Comparison of ENCODE assay signal across 18 cellular contexts in genomic region chr6:170092826-170093225, GRCh38.
DNase-seq lines count a peak whose midpoint lies in the region; ATAC-seq, FAIRE-seq and TF ChIP-seq lines count a peak whose summit lies in the region.
"Had no signal": no experiment of that assay in that cellular context is flagged by ENCODE, and none has a peak within 500 bp of the region (broad histone marks: within the 10 kb centered on the region; RNA-seq: fewer than 3 reads in every experiment).

No MANE protein-coding gene starts in this region.

- no peaks in the 10 kb centered on the region for H3K36me3 ChIP-seq in HepG2 (replicated peaks in 1 of 2; ENCODE audit: control insufficient read depth in 1 of 2, insufficient read depth in 2 of 2, low read length in 2 of 2)
- no peaks in the 10 kb centered on the region for H3K36me3 ChIP-seq in right lobe of liver

- TF ChIP-seq POLR2A in HepG2 (IDR thresholded peaks at IDR 0.05; ENCODE audit: insufficient read depth in 1 of 2, low read depth in 2 of 2, low read length in 2 of 2), result no peak
- TF ChIP-seq POLR2A in right lobe of liver (IDR thresholded peaks at IDR 0.05), result no peak

- H2AFZ ChIP-seq in HepG2 (ENCODE audit: low read length), result no peak overlapping the region
- H2AFZ ChIP-seq: GM23248 had no signal

- no peak for ATAC-seq in activated CD4-positive, CD25-positive, alpha-beta regulatory T cell treated with anti-CD3 and anti-CD28 coated beads, Interleukin-2, amount 50 U/mL, for 24 hours
- ATAC-seq in HepG2 (no peak), right lobe of liver (no peak)
- no peak for ATAC-seq in natural killer cell treated with Interleukin-12 subunit alpha and Interleukin-12 subunit beta and Interleukin-15 and Interleukin-18, amount 100 ng/mL, for 72 hours
- ATAC-seq: HCT116 had no signal

- H3K27me3 ChIP-seq in HepG2 (ENCODE audit: control insufficient read depth in 1 of 2, insufficient read depth in 2 of 2, low read length in 2 of 2) (peaks cover 21 to 92% of the 10 kb centered on the region in 2 experiments; a peak in 4 of 5 replicates), right lobe of liver (no peaks in the 10 kb centered on the region)

- H3K4me1 Mint-ChIP-seq in natural killer cell treated with Interleukin-12 subunit alpha and Interleukin-12 subunit beta and Interleukin-15 and Interleukin-18, amount 100 ng/mL, for 72 hours (ENCODE audit: low read depth in 2 of 2), result peaks cover 25 to 30% of the 10 kb centered on the region in 2 donors

- no peaks in the 10 kb centered on the region; the same call in 1 of the 2 replicates for H4K20me1 ChIP-seq in HepG2 (ENCODE audit: insufficient read depth, low read length)

- no peak overlapping the region for H3K4me3 ChIP-seq in HepG2 (replicated peaks in 1 of 3; ENCODE audit: insufficient read depth in 1 of 3, low read depth in 2 of 3, low read length in 3 of 3)
- no peak overlapping the region for H3K4me3 ChIP-seq in right lobe of liver
- H3K4me3 ChIP-seq: GM23248 had no signal

- peaks cover 0 to 12% of the 10 kb centered on the region in 2 donors for H3K27me3 Mint-ChIP-seq in natural killer cell treated with Interleukin-12 subunit alpha and Interleukin-12 subunit beta and Interleukin-15 and Interleukin-18, amount 100 ng/mL, for 72 hours

- H3K36me3 Mint-ChIP-seq in natural killer cell treated with Interleukin-12 subunit alpha and Interleukin-12 subunit beta and Interleukin-15 and Interleukin-18, amount 100 ng/mL, for 72 hours, result no peaks in the 10 kb centered on the region

- no peaks in the 10 kb centered on the region for H3K9me3 Mint-ChIP-seq in natural killer cell treated with Interleukin-12 subunit alpha and Interleukin-12 subunit beta and Interleukin-15 and Interleukin-18, amount 100 ng/mL, for 72 hours

- WGBS in HepG2 (ENCODE audit: low lambda C conversion rate), result 40% methylated on average over 15 of the region's 15 CpGs
- 55% methylated on average over 7 of the region's 15 CpGs for WGBS in right lobe of liver (ENCODE audit: insufficient coverage, low coverage, low lambda C conversion rate, missing lambda C conversion rate)

- H3K27ac Mint-ChIP-seq in natural killer cell treated with Interleukin-12 subunit alpha and Interleukin-12 subunit beta and Interleukin-15 and Interleukin-18, amount 100 ng/mL, for 72 hours, result no peak overlapping the region

- H3K4me1 ChIP-seq in HepG2 (ENCODE audit: insufficient read depth, low read length), result no peaks in the 10 kb centered on the region
- H3K4me1 ChIP-seq in right lobe of liver, result no peaks in the 10 kb centered on the region

- no peak for FAIRE-seq in HepG2 (lab: Jason Lieb, UNC)
- FAIRE-seq: G401.6 had no signal

- no TSS peak for BruUV-seq in HepG2 (replicated peaks; lab: Mats Ljungman, UMichigan)

- H3K27ac ChIP-seq in HepG2 (ENCODE audit: extremely low read length, insufficient read depth, low read length) (no peak overlapping the region), right lobe of liver (no peak overlapping the region)
- H3K27ac ChIP-seq: 22Rv1, GM23248, HL-60 had no signal

- DNase-seq in activated CD4-positive, CD25-positive, alpha-beta regulatory T cell treated with anti-CD3 and anti-CD28 coated beads, Interleukin-2, amount 50 U/mL, for 72 hours, result peak; percentile 14
- no peak for DNase-seq in HepG2 (ENCODE audit: low spot score)
- no peak for DNase-seq in right lobe of liver
- peak; percentile 54 for DNase-seq in natural killer cell treated with Interleukin-12 subunit alpha and Interleukin-12 subunit beta and Interleukin-15 and Interleukin-18, amount 100 ng/mL, for 72 hours (ENCODE audit: low spot score)
- DNase-seq in stimulated activated CD8-positive, alpha-beta memory T cell treated with anti-CD3 and anti-CD28 coated beads, Interleukin-4, amount 100 ng/mL, for 48 hours, result peak; percentile 10
- DNase-seq in HuH-7 (ENCODE audit: low spot score), result no peak
- DNase-seq in ACHN, result no peak
- DNase-seq: C1 segment of cervical spinal cord, DND-41, GM23248, NCI-H1436, NCI-H2029 treated with DMSO at 0.1 percent for 48 hours, NCI-H510A had no signal

- no peaks in the 10 kb centered on the region for H3K9me3 ChIP-seq in HepG2 (ENCODE audit: low read length)
- no peaks in the 10 kb centered on the region for H3K9me3 ChIP-seq in right lobe of liver

- CTCF ChIA-PET in HepG2 (lab: Yijun Ruan, JAX; ENCODE audit: low intra/inter-chr PET ratio, low total read pairs), result no interaction called here

- no peak overlapping the region for H3K4me2 ChIP-seq in HepG2 (ENCODE audit: low read depth, low read length)

- H3K9ac ChIP-seq in HepG2 (ENCODE audit: insufficient read depth, low read depth, low read length), result no peak overlapping the region
- H3K9ac ChIP-seq: GM23248 had no signal

- intact Hi-C loops in HepG2 (cut with micrococcal nuclease; ENCODE audit: unreplicated experiment), result no loop called here
- intact Hi-C loops in right lobe of liver (cut with DNase I), result no loop called here

- no peak for TF ChIP-seq RAD21 in HepG2 (CRISPR knock-in tag; IDR thresholded peaks at IDR 0.05)

- H3K79me2 ChIP-seq in HepG2 (ENCODE audit: insufficient read depth, low read length), result no peaks in the 10 kb centered on the region

- POLR2A ChIA-PET in HepG2 (lab: Yijun Ruan, JAX), result no interaction called here

- in situ Hi-C loops in HepG2 (cut with HindIII; ENCODE audit: extremely low pct_ligation_motif_present, low pct_unique_long_range_greater_than_20kb) (no loop called here), ACHN (cut with HindIII; ENCODE audit: low pct_ligation_motif_present, low pct_unique_long_range_greater_than_20kb, low sequenced_read_pairs) (no loop called here)

- H3K4me3 Mint-ChIP-seq in natural killer cell treated with Interleukin-12 subunit alpha and Interleukin-12 subunit beta and Interleukin-15 and Interleukin-18, amount 100 ng/mL, for 72 hours, result no peak overlapping the region

- TF ChIP-seq CTCF in HepG2 (CRISPR knock-in tag; IDR thresholded peaks at IDR 0.05) (no peak), right lobe of liver (IDR thresholded peaks at IDR 0.05) (no peak)

- no peak for TF ChIP-seq EP300 in HepG2 (IDR thresholded peaks at IDR 0.05; ENCODE audit: low read depth in 2 of 2, low read length in 2 of 2)
- TF ChIP-seq EP300 in HepG2 (CRISPR knock-in tag; IDR thresholded peaks at IDR 0.05; ENCODE audit: borderline replicate concordance), result no peak

TF ChIP-seq in HepG2, 621 proteins besides CTCF, POLR2A, EP300 and RAD21:
- TF ChIP-seq ZNF800 (CRISPR knock-in tag; IDR thresholded peaks at IDR 0.05) (no peak), DBP (CRISPR knock-in tag; IDR thresholded peaks at IDR 0.05; ENCODE audit: not compliant biosample characterization) (no peak), ZBTB44 (CRISPR knock-in tag; IDR thresholded peaks at IDR 0.05) (no peak), SUZ12 (IDR thresholded peaks at IDR 0.05; ENCODE audit: low read depth, low read length) (no peak), NONO (IDR thresholded peaks at IDR 0.05) (0 out of 2 replicates have a peak, but pooled peaks have one; percentile 30), NONO (CRISPR knock-in tag; conservative IDR thresholded peaks at IDR 0.05) (no peak), RAD51 (IDR thresholded peaks at IDR 0.05; ENCODE audit: borderline replicate concordance) (no peak), PLRG1 (conservative IDR thresholded peaks at IDR 0.05) (no peak), NR2F1 (CRISPR knock-in tag; IDR thresholded peaks at IDR 0.05) (no peak)

Comparison
In these comparisons a context has a peak if more than half of its experiments do, and no peak if none do; other contexts are left out.
1. DNase-seq: peak in activated CD4-positive, CD25-positive, alpha-beta regulatory T cell treated with anti-CD3 and anti-CD28 coated beads, Interleukin-2, amount 50 U/mL, for 72 hours (single experiment), natural killer cell treated with Interleukin-12 subunit alpha and Interleukin-12 subunit beta and Interleukin-15 and Interleukin-18, amount 100 ng/mL, for 72 hours (single experiment) and stimulated activated CD8-positive, alpha-beta memory T cell treated with anti-CD3 and anti-CD28 coated beads, Interleukin-4, amount 100 ng/mL, for 48 hours (single experiment); none in HepG2 (single experiment), right lobe of liver (0 of 3), HuH-7 (single experiment) and ACHN (single experiment).